Comparison of ENCODE assay signal across 22 cellular contexts in genomic region chr4:43339435-43339834, GRCh38.
A peak's percentile ranks its signal among the peaks of the same experiment; 100 is the strongest.
DNase-seq lines count a peak whose midpoint lies in the region; ATAC-seq, FAIRE-seq and TF ChIP-seq lines count a peak whose summit lies in the region.
"Had no signal": no experiment of that assay in that cellular context is flagged by ENCODE, and none has a peak within 500 bp of the region (broad histone marks: within the 10 kb centered on the region; RNA-seq: fewer than 3 reads in every experiment).

No MANE protein-coding gene starts in this region.

- no peak for TF ChIP-seq POLR2A in IMR-90 (IDR thresholded peaks at IDR 0.05; ENCODE audit: low read depth, low read length)

- intact Hi-C loops in IMR-90 (cut with micrococcal nuclease): no loop called here

- FAIRE-seq in bronchial epithelial cell (lab: Jason Lieb, UNC): peak; percentile 76
- FAIRE-seq: islet of Langerhans, K562 had no signal

- peak overlapping the region; percentile 66 for H3K4ac ChIP-seq in IMR-90 (ENCODE audit: low read depth, low read length)

- H3K23ac ChIP-seq in IMR-90 (ENCODE audit: low read depth, low read length): peak overlapping the region; percentile 72; the same call in 1 of the 2 replicates

- H3K9me3 ChIP-seq in AG04450 (ENCODE audit: control insufficient read depth, insufficient read depth, low read length): no peaks in the 10 kb centered on the region
- no peaks in the 10 kb centered on the region for H3K9me3 ChIP-seq in IMR-90 (ENCODE audit: control insufficient read depth, insufficient read depth, low read length)

- no peaks in the 10 kb centered on the region for H3K9me1 ChIP-seq in IMR-90 (ENCODE audit: insufficient read depth, low read length)

- no peaks in the 10 kb centered on the region for H4K20me1 ChIP-seq in IMR-90 (ENCODE audit: insufficient read depth, low read length)

- H3K27me3 ChIP-seq in AG04450 (ENCODE audit: control insufficient read depth, insufficient read depth, low read length) (no peaks in the 10 kb centered on the region), IMR-90 (ENCODE audit: control insufficient read depth, insufficient read depth, low read length) (no peaks in the 10 kb centered on the region), bronchial epithelial cell (ENCODE audit: control insufficient read depth, insufficient read depth, low read length) (no peaks in the 10 kb centered on the region), kidney epithelial cell (ENCODE audit: control insufficient read depth, insufficient read depth, low read length) (no peaks in the 10 kb centered on the region)

- in situ Hi-C loops in IMR-90 (cut with MboI; ENCODE audit: low sequenced_read_pairs): no loop called here

- BruUV-seq in IMR-90 (replicated peaks; lab: Mats Ljungman, UMichigan): no TSS peak

- H4K8ac ChIP-seq in IMR-90 (ENCODE audit: low read depth in 2 of 2, low read length in 2 of 2): peak overlapping the region; percentile 72 to 83; a peak in 3 of 4 replicates

- CTCF ChIA-PET in AG04450 (lab: Charles Lee): no interaction called here
- CTCF ChIA-PET in IMR-90 (lab: Yijun Ruan, JAX): no interaction called here

- H3K18ac ChIP-seq in IMR-90 (ENCODE audit: low read depth, low read length): peak overlapping the region; percentile 93; the same call in 1 of the 2 replicates

- H4K5ac ChIP-seq in IMR-90 (ENCODE audit: low read depth, low read length): no peak overlapping the region

- H2BK5ac ChIP-seq in IMR-90 (ENCODE audit: low read depth, low read length, poor library complexity, severe bottlenecking): peak overlapping the region; percentile 91

- H3K4me1 ChIP-seq in IMR-90 (ENCODE audit: control insufficient read depth, insufficient read depth, low read length): peaks cover 8% of the 10 kb centered on the region

- H3K27ac ChIP-seq in AG04450 (ENCODE audit: low read depth, low read length) (peak overlapping the region; percentile 63), IMR-90 (ENCODE audit: insufficient read depth, low read length) (peak overlapping the region; percentile 65)
- H3K27ac ChIP-seq: skin epidermis had no signal

- peak overlapping the region; percentile 4 for H2AFZ ChIP-seq in IMR-90 (replicated peaks; ENCODE audit: low read length, poor library complexity)

- H3K14ac ChIP-seq in IMR-90 (replicated peaks; ENCODE audit: low read depth, low read length): peak overlapping the region; percentile 38; the same call in 1 of the 2 replicates

- no peak for TF ChIP-seq RAD21 in IMR-90 (IDR thresholded peaks at IDR 0.05; ENCODE audit: low read length)

- no peak overlapping the region; the same call in 1 of the 2 replicates for H3K4me2 ChIP-seq in IMR-90 (ENCODE audit: low read depth, low read length)

- no peak overlapping the region for H3K4me3 ChIP-seq in AG04450 (ENCODE audit: low read depth, low read length)
- no peak overlapping the region for H3K4me3 ChIP-seq in IMR-90 (ENCODE audit: insufficient read depth, low read depth, low read length)
- no peak overlapping the region for H3K4me3 ChIP-seq in bronchial epithelial cell (ENCODE audit: low read depth, low read length)
- H3K4me3 ChIP-seq in kidney epithelial cell (ENCODE audit: low read depth, low read length): no peak overlapping the region
- H3K4me3 ChIP-seq: K562, mucosa of descending colon, skin epidermis had no signal

- no peak for TF ChIP-seq CTCF in AG04450 (IDR thresholded peaks at IDR 0.05; ENCODE audit: low read depth, low read length)
- no peak for TF ChIP-seq CTCF in IMR-90 (conservative IDR thresholded peaks at IDR 0.05; ENCODE audit: low read depth, low read length)
- TF ChIP-seq CTCF in bronchial epithelial cell (IDR thresholded peaks at IDR 0.05; ENCODE audit: insufficient read depth, low read length, severe bottlenecking): no peak
- no peak for TF ChIP-seq CTCF in kidney epithelial cell (IDR thresholded peaks at IDR 0.05; ENCODE audit: insufficient read depth, low read length, poor library complexity, severe bottlenecking)

- no peak overlapping the region for H2AK9ac ChIP-seq in IMR-90 (replicated peaks; ENCODE audit: low read depth, low read length, poor library complexity)

- POLR2A ChIA-PET in AG04450 (lab: Yijun Ruan, JAX): no interaction called here
- POLR2A ChIA-PET in IMR-90 (lab: Charles Lee; ENCODE audit: unreplicated experiment): no interaction called here

- H3K56ac ChIP-seq in IMR-90 (ENCODE audit: extremely low read depth, insufficient read depth, low read length): peak overlapping the region; percentile 31; the same call in 1 of the 2 replicates

- H2BK15ac ChIP-seq in IMR-90 (ENCODE audit: low read depth, low read length): peak overlapping the region; percentile 65; the same call in 1 of the 3 replicates

- 0 out of 2 replicates have a peak, but pooled peaks have one; percentile 21 for ATAC-seq in IMR-90 (ENCODE audit: low read depth)
- no peak for ATAC-seq in HG03520 (IDR thresholded peaks at IDR 0.05; ENCODE audit: unreplicated experiment)
- ATAC-seq: activated CD4-positive, CD25-positive, alpha-beta regulatory T cell treated with anti-CD3 and anti-CD28 coated beads, Interleukin-2, amount 50 U/mL, for 24 hours; K562; mucosa of descending colon; stimulated activated naive B cell treated with anti-CD40 and anti-IgM and Interleukin-4, amounts not matched to agents 10 μg/mL and 1 μg/mL and 100 μg/mL, for 72 hours had no signal

- peak overlapping the region; percentile 48; the same call in 1 of the 2 replicates for H2AK5ac ChIP-seq in IMR-90 (ENCODE audit: low read depth, low read length)

- dilution Hi-C loops in IMR-90 (cut with HindIII; ENCODE audit: low sequenced_read_pairs, unreplicated experiment): no loop called here

- no peaks in the 10 kb centered on the region for H3K36me3 ChIP-seq in IMR-90 (ENCODE audit: control insufficient read depth, insufficient read depth, low read length)
- H3K36me3 ChIP-seq in bronchial epithelial cell (ENCODE audit: control insufficient read depth, insufficient read depth, low read length): no peaks in the 10 kb centered on the region
- H3K36me3 ChIP-seq in kidney epithelial cell (ENCODE audit: control insufficient read depth, insufficient read depth, low read length): no peaks in the 10 kb centered on the region

- peak overlapping the region; percentile 92 for H2BK120ac ChIP-seq in IMR-90 (ENCODE audit: low read depth, low read length)

- H3K79me1 ChIP-seq in IMR-90 (ENCODE audit: low read depth in 1 of 2, low read length in 2 of 2): peaks cover 0 to 9% of the 10 kb centered on the region in 2 experiments; a peak in 2 of 4 replicates

- no peak for DNase-seq in AG04450 (ENCODE audit: low read depth, low spot score)
- DNase-seq in IMR-90: peak; percentile 83
- peak; percentile 98 for DNase-seq in bronchial epithelial cell (ENCODE audit: low read depth)
- DNase-seq in kidney epithelial cell (ENCODE audit: low read depth): peak; percentile 59
- DNase-seq in stimulated activated naive CD4-positive, alpha-beta T cell treated with Interleukin-2 at 50 U/mL for 16 hours (lab: John Stamatoyannopoulos, UW): no peak
- DNase-seq in stimulated activated naive CD4-positive, alpha-beta T cell (lab: John Stamatoyannopoulos, UW): no peak
- no peak for DNase-seq in NCI-H748 (lab: John Stamatoyannopoulos, UW; ENCODE audit: unreplicated experiment)
- DNase-seq: activated naive CD4-positive, alpha-beta T cell; effector CD8-positive, alpha-beta T cell; GF-D8; glutamatergic neuron; mucosa of descending colon; NCI-H1105 treated with DMSO at 0.1 percent for 48 hours; NK-92 treated with Interleukin-12 subunit alpha and Interleukin-12 subunit beta, amount 100 ng/mL, for 24 hours; Right ventricle myocardium superior; stimulated activated naive B cell treated with anti-CD40 and anti-IgM and Interleukin-4, amounts not matched to agents 10 μg/mL and 1 μg/mL and 100 μg/mL, for 72 hours; T-helper 2 cell had no signal

- H3K9ac ChIP-seq in IMR-90 (ENCODE audit: low read depth, low read length): no peak overlapping the region

- H2BK20ac ChIP-seq in IMR-90 (ENCODE audit: low read depth, low read length): peak overlapping the region; percentile 90

- peak overlapping the region; percentile 48 for H4K91ac ChIP-seq in IMR-90 (ENCODE audit: insufficient read depth, low read depth, low read length)

TF ChIP-seq in IMR-90, 13 proteins besides CTCF, POLR2A, EP300 and RAD21:
- TF ChIP-seq SMC3 (IDR thresholded peaks at IDR 0.05; ENCODE audit: low read depth, low read length) (no peak), ELK1 (IDR thresholded peaks at IDR 0.05; ENCODE audit: borderline replicate concordance, low read depth, low read length) (no peak), FOS (IDR thresholded peaks at IDR 0.05; ENCODE audit: low read depth, low read length) (peak; percentile 88), NFE2L2 (IDR thresholded peaks at IDR 0.05; ENCODE audit: low read depth, low read length) (peak; percentile 86), CEBPB (IDR thresholded peaks at IDR 0.05; ENCODE audit: low read depth, low read length) (peak; percentile 86), USF2 (IDR thresholded peaks at IDR 0.05; ENCODE audit: low read depth, low read length) (no peak), MAFK (IDR thresholded peaks at IDR 0.05; ENCODE audit: low read depth, low read length) (no peak), RCOR1 (IDR thresholded peaks at IDR 0.05; ENCODE audit: insufficient replicate concordance, low read length) (no peak), MXI1 (IDR thresholded peaks at IDR 0.05; ENCODE audit: borderline replicate concordance, low read depth, low read length) (no peak), CHD1 (IDR thresholded peaks at IDR 0.05; ENCODE audit: low read depth, low read length) (no peak), MAZ (IDR thresholded peaks at IDR 0.05; ENCODE audit: borderline replicate concordance, low read depth, low read length) (no peak), BHLHE40 (IDR thresholded peaks at IDR 0.05; ENCODE audit: low read depth, low read length) (no peak), RFX5 (IDR thresholded peaks at IDR 0.05; ENCODE audit: low read depth, low read length) (no peak)
TF ChIP-seq in IMR-90: peak in this region for 3.

Comparison
In these comparisons a context has a peak if more than half of its experiments do, and no peak if none do; other contexts are left out.
1. DNase-seq: peak in IMR-90 (single experiment), bronchial epithelial cell (single experiment) and kidney epithelial cell (single experiment); none in AG04450 (single experiment), stimulated activated naive CD4-positive, alpha-beta T cell treated with Interleukin-2 at 50 U/mL for 16 hours (single experiment), stimulated activated naive CD4-positive, alpha-beta T cell (0 of 6) and NCI-H748 (single experiment).